ENCODE assay signal across 24 cellular contexts in genomic region chr5:35339616-35340100, GRCh38.
"Had no signal": no experiment of that assay in that cellular context is flagged by ENCODE, and none has a peak within 500 bp of the region (broad histone marks: within the 10 kb centered on the region; RNA-seq: fewer than 3 reads in every experiment).

No MANE protein-coding gene starts in this region.

- H3K4me3 ChIP-seq: left ventricle myocardium inferior, lung, mucosa of descending colon, ovary, right atrium auricular region, right lobe of liver, smooth muscle cell, tibial nerve, upper lobe of left lung, vagina had no signal

- H3K27ac ChIP-seq: left ventricle myocardium inferior, ovary, right atrium auricular region, right lobe of liver, tibial nerve, upper lobe of left lung, vagina had no signal

- H3K27me3 ChIP-seq: ovary, right atrium auricular region, right lobe of liver, tibial nerve, upper lobe of left lung, vagina had no signal

- H3K9me3 ChIP-seq: mucosa of descending colon, ovary, right lobe of liver, upper lobe of left lung, vagina had no signal

- H3K4me2 ChIP-seq: smooth muscle cell had no signal

- H3K4me1 Mint-ChIP-seq: immature natural killer cell; stimulated activated memory B cell treated with anti-CD40 and anti-IgM and Interleukin-4, amounts not matched to agents 10 μg/mL and 1 μg/mL and 100 μg/mL, for 72 hours; stimulated activated naive CD8-positive, alpha-beta T cell treated with anti-CD3 and anti-CD28 coated beads, Interleukin-15, amount 100 ng/mL, for 72 hours had no signal

- H3K27me3 Mint-ChIP-seq: natural killer cell treated with Interleukin-12 subunit alpha and Interleukin-12 subunit beta and Interleukin-15 and Interleukin-18, amount 100 ng/mL, for 72 hours; progenitor cell of endocrine pancreas; stimulated activated memory B cell treated with anti-CD40 and anti-IgM and Interleukin-4, amounts not matched to agents 10 μg/mL and 1 μg/mL and 100 μg/mL, for 72 hours; stimulated activated naive CD8-positive, alpha-beta T cell treated with anti-CD3 and anti-CD28 coated beads, Interleukin-15, amount 100 ng/mL, for 72 hours had no signal

- H3K9me3 Mint-ChIP-seq: stimulated activated naive CD8-positive, alpha-beta T cell treated with anti-CD3 and anti-CD28 coated beads, Interleukin-15, amount 100 ng/mL, for 72 hours had no signal

- ATAC-seq: mucosa of descending colon; naive thymus-derived CD4-positive, alpha-beta T cell; natural killer cell treated with Interleukin-12 subunit alpha and Interleukin-12 subunit beta and Interleukin-15 and Interleukin-18, amount 100 ng/mL, for 72 hours; right lobe of liver; stimulated activated memory B cell treated with anti-CD40 and anti-IgM and Interleukin-4, amounts not matched to agents 10 μg/mL and 1 μg/mL and 100 μg/mL, for 72 hours; stimulated activated naive CD8-positive, alpha-beta T cell treated with anti-CD3 and anti-CD28 coated beads, Interleukin-15, amount 100 ng/mL, for 72 hours had no signal

- H3K36me3 ChIP-seq: left ventricle myocardium inferior, ovary, right atrium auricular region, right lobe of liver, tibial nerve, upper lobe of left lung, vagina had no signal

- H3K4me1 ChIP-seq: left ventricle myocardium inferior, right atrium auricular region, right lobe of liver, tibial nerve, upper lobe of left lung, vagina had no signal

- H3K27ac Mint-ChIP-seq: immature natural killer cell; naive thymus-derived CD4-positive, alpha-beta T cell; natural killer cell treated with Interleukin-12 subunit alpha and Interleukin-12 subunit beta and Interleukin-15 and Interleukin-18, amount 100 ng/mL, for 72 hours; progenitor cell of endocrine pancreas; stimulated activated memory B cell treated with anti-CD40 and anti-IgM and Interleukin-4, amounts not matched to agents 10 μg/mL and 1 μg/mL and 100 μg/mL, for 72 hours; stimulated activated naive CD8-positive, alpha-beta T cell treated with anti-CD3 and anti-CD28 coated beads, Interleukin-15, amount 100 ng/mL, for 72 hours had no signal

- H3K36me3 Mint-ChIP-seq: immature natural killer cell; natural killer cell treated with Interleukin-12 subunit alpha and Interleukin-12 subunit beta and Interleukin-15 and Interleukin-18, amount 100 ng/mL, for 72 hours; stimulated activated memory B cell treated with anti-CD40 and anti-IgM and Interleukin-4, amounts not matched to agents 10 μg/mL and 1 μg/mL and 100 μg/mL, for 72 hours had no signal

- DNase-seq: hippocampal formation; immature natural killer cell; left ventricle myocardium inferior; midbrain; mucosa of descending colon; naive thymus-derived CD4-positive, alpha-beta T cell; ovary; right lobe of liver; stimulated activated CD4-positive, alpha-beta T cell treated with anti-CD3 and anti-CD28 coated beads, Interleukin-1b, Interleukin-23, amount 100 ng/mL, for 48 hours; stimulated activated CD4-positive, alpha-beta T cell treated with anti-CD3 and anti-CD28 coated beads, Interleukin-2, amount 100 ng/mL, for 48 hours; stimulated activated CD4-positive, alpha-beta T cell treated with anti-CD3 and anti-CD28 coated beads, Interleukin-4, amount 100 ng/mL, for 4 hours; stimulated activated CD8-positive, alpha-beta memory T cell treated with anti-CD3 and anti-CD28 coated beads, Interleukin-4, amount 100 ng/mL, for 48 hours; stimulated activated naive CD4-positive, alpha-beta T cell treated with Interleukin-2 at 50 U/mL for 16 hours; stimulated activated naive CD8-positive, alpha-beta T cell treated with anti-CD3 and anti-CD28 coated beads, Interleukin-15, amount 100 ng/mL, for 72 hours; substantia nigra; upper lobe of left lung had no signal

- H3K4me3 Mint-ChIP-seq: immature natural killer cell; naive thymus-derived CD4-positive, alpha-beta T cell; natural killer cell treated with Interleukin-12 subunit alpha and Interleukin-12 subunit beta and Interleukin-15 and Interleukin-18, amount 100 ng/mL, for 72 hours; stimulated activated memory B cell treated with anti-CD40 and anti-IgM and Interleukin-4, amounts not matched to agents 10 μg/mL and 1 μg/mL and 100 μg/mL, for 72 hours; stimulated activated naive CD8-positive, alpha-beta T cell treated with anti-CD3 and anti-CD28 coated beads, Interleukin-15, amount 100 ng/mL, for 72 hours had no signal
